In the genomic region with DNA sequence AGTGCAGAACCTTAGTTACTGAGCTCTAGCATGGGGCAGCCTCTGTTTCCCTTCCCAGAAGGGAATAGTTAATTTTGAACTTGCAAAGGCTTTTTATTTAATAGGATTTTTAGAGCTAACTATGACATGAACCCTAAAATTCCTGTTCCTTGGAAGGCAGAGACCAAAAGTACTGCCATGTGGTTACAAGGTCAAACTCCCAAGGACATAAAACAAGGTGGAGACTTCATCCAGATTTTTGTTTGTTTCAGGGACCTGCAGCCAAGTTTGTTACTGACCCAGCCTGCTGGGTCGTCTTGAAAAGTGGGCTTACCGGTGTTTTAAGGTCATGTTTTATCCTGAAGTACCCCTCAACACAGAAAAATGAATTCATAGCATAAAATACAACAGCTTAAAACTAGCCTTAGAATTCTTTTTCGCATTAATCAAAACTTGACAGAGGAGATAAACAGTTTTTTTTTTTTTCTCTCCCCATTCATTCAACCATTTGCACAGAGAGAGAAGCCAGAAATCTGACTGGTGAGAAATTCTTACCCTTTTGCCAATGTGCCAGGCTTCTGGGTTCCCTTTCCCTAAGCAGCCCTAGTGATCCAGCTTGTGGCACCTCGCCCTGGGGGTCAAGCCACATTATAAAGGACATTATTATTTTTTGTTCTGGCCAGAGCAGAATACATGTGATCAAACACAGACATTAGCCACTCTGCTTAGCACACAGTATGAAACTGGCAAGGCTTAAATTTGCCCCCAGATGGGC, we compare ENCODE assay signal across 26 cellular contexts. TPM values are rescaled to one million over a fixed set of nuclear protein-coding genes. Genes with fewer than 3 reads are reported as not detected.
DNase-seq lines count a peak whose midpoint lies in the region; TF ChIP-seq lines count a peak whose summit lies in the region.
"Had no signal": no experiment of that assay in that cellular context is flagged by ENCODE, and none has a peak within 500 bp of the region (broad histone marks: within the 10 kb centered on the region; RNA-seq: fewer than 3 reads in every experiment).

No MANE protein-coding gene starts in this region.

- no peaks in the 10 kb centered on the region for H3K36me3 ChIP-seq in SK-N-MC (ENCODE audit: insufficient read depth, low read length)
- no peaks in the 10 kb centered on the region for H3K36me3 ChIP-seq in esophagus muscularis mucosa
- no peaks in the 10 kb centered on the region for H3K36me3 ChIP-seq in stomach
- H3K36me3 ChIP-seq: BE2C, MG63 had no signal

- DNase-seq in SK-N-MC (ENCODE audit: low read depth, low spot score) (no peak), esophagus muscularis mucosa (ENCODE audit: extremely low spot score) (no peak), mesenteric fat pad (ENCODE audit: low spot score) (peak; percentile 16), stomach (no peak), NCI-H146 (lab: John Stamatoyannopoulos, UW) (no peak), SKM-1 treated with dmso at 0.1 percent for 144 hours (lab: John Stamatoyannopoulos, UW; ENCODE audit: unreplicated experiment) (no peak)
- DNase-seq in activated effector memory CD4-positive, alpha-beta T cell treated with Interleukin-2 at 50 U/mL for 16 hours, result no peak
- DNase-seq in activated CD4-positive, alpha-beta T cell treated with anti-CD3 and anti-CD28 coated beads, Interleukin-2, amount 50 U/mL, for 4 hours, result no peak
- DNase-seq: 8988T; BE2C; CD4-positive, alpha-beta T cell; DMS53; EL; HCEC 1CT; IMR-90; Kasumi-1; MG63; NCI-H1048; NCI-H1436; NCI-H2029; NCI-H345; NCI-H526; PC-9 had no signal

- no peak overlapping the region for H3K9ac ChIP-seq in SK-N-MC (ENCODE audit: insufficient read length)

- H3K27me3 ChIP-seq in esophagus muscularis mucosa (no peaks in the 10 kb centered on the region), stomach (peaks cover 0 to 7% (median 0%) of the 10 kb centered on the region in 3 donors)
- H3K27me3 ChIP-seq: MG63 had no signal

- TF ChIP-seq POLR2A in esophagus muscularis mucosa (IDR thresholded peaks at IDR 0.05; ENCODE audit: low read depth) (no peak), stomach (IDR thresholded peaks at IDR 0.05) (no peak)

- 0 out of 2 replicates have a peak overlapping the region, but pooled peaks have one; percentile 31 for H3K27ac ChIP-seq in SK-N-MC
- peak overlapping the region in 3 of 4 donors; percentile 37 to 60 (median 57) for H3K27ac ChIP-seq in esophagus muscularis mucosa (replicated peaks in 1 of 4)
- H3K27ac ChIP-seq in stomach, result peak overlapping the region in 4 of 5 donors; percentile 3 to 66 (median 22)
- H3K27ac ChIP-seq: PC-9, RWPE1 had no signal

- TF ChIP-seq EP300 in esophagus muscularis mucosa (IDR thresholded peaks at IDR 0.05) (no peak), stomach (IDR thresholded peaks at IDR 0.05) (no peak)

- H3K9me3 ChIP-seq in SK-N-MC (ENCODE audit: low read depth, low read length) (no peaks in the 10 kb centered on the region), esophagus muscularis mucosa (no peaks in the 10 kb centered on the region), stomach (no peaks in the 10 kb centered on the region)
- H3K9me3 ChIP-seq: BE2C, MG63 had no signal

- 31% methylated on average over 4 of the region's 4 CpGs for WGBS in esophagus muscularis mucosa
- WGBS in stomach, 5 donors, result 18 to 26% (median 25%) methylated on average over 4 of the region's 4 CpGs

- H3K4me3 ChIP-seq in SK-N-MC (no peak overlapping the region; the same call in 1 of the 2 replicates), esophagus muscularis mucosa (no peak overlapping the region), stomach (no peak overlapping the region)
- H3K4me3 ChIP-seq: GM12878, GM23338, MG63, PC-9 had no signal

- TF ChIP-seq CTCF in esophagus muscularis mucosa (IDR thresholded peaks at IDR 0.05) (no peak), stomach (IDR thresholded peaks at IDR 0.05) (no peak)

- intact Hi-C loops in esophagus muscularis mucosa (cut with DNase I), result no loop called here
- intact Hi-C loops in stomach (cut with DNase I; ENCODE audit: low total_unique reads), result no loop called here

- H3K4me1 ChIP-seq in esophagus muscularis mucosa (peaks cover 0 to 18% (median 16%) of the 10 kb centered on the region in 4 donors), stomach (peaks cover 8 to 23% (median 13%) of the 10 kb centered on the region in 4 donors)
- H3K4me1 ChIP-seq: BE2C had no signal

RNA-seq across cellular contexts. Expression of a gene that starts 21.5 kb away (rescaled TPM):
- total RNA-seq in esophagus muscularis mucosa, result 10 to 100 TPM; 17.0 to 34.2 (median 27.5) TPM
- total RNA-seq in mesenteric fat pad, result 42.8 TPM
- total RNA-seq in stomach, result 10 to 100 TPM in 4 of 5 donors, not detected in 1; 11.4 to 53.6 (median 19.6) TPM
- polyA plus RNA-seq in stomach, result 10 to 100 TPM; 20.5 to 33.6 (median 25.5) TPM

RNA-seq across cellular contexts. Expression of a gene that starts 46.2 kb away (rescaled TPM):
- total RNA-seq in esophagus muscularis mucosa, result 10 to 100 TPM; 19.9 to 31.7 (median 26.3) TPM
- 21.4 TPM for total RNA-seq in mesenteric fat pad
- total RNA-seq in stomach, result 10 to 100 TPM in 4 of 5 donors, 1 to 10 TPM in 1; 1.2 to 73.7 (median 19.3) TPM
- 10 to 100 TPM in 2 of 3 donors, 1 to 10 TPM in 1; 9.0 to 13.9 (median 12.5) TPM for polyA plus RNA-seq in stomach
